Comparison of ENCODE assay signal across 1 cellular context in genomic region chr6:3892613-3893012, GRCh38.
TF ChIP-seq lines count a peak whose summit lies in the region.

No MANE protein-coding gene starts in this region.

TF ChIP-seq in H1, 55 proteins besides CTCF, POLR2A, EP300 and RAD21 (continued from another document):
- TF ChIP-seq RXRA (IDR thresholded peaks at IDR 0.05; ENCODE audit: insufficient read depth, low read depth, low read length): no peak
- TF ChIP-seq CTBP2 (IDR thresholded peaks at IDR 0.05; ENCODE audit: borderline replicate concordance, insufficient read depth, insufficient read length, low read length): no peak
- no peak for TF ChIP-seq USF2 (IDR thresholded peaks at IDR 0.05; ENCODE audit: low read length)
- no peak for TF ChIP-seq ZNF274 (IDR thresholded peaks at IDR 0.05; ENCODE audit: borderline replicate concordance, extremely low read depth, low read length)
- no peak for TF ChIP-seq SUZ12 (IDR thresholded peaks at IDR 0.05; ENCODE audit: low read length)
- TF ChIP-seq SP1 (IDR thresholded peaks at IDR 0.05; ENCODE audit: low read depth, low read length): no peak
- no peak for TF ChIP-seq BCL11A (IDR thresholded peaks at IDR 0.05; ENCODE audit: low read depth in 2 of 2, low read length in 2 of 2)
- TF ChIP-seq TAF7 (optimal IDR thresholded peaks at IDR 0.05; ENCODE audit: borderline replicate concordance, low read depth, low read length): no peak
- no peak for TF ChIP-seq POLR2AphosphoS5 (IDR thresholded peaks at IDR 0.05; ENCODE audit: low read depth, low read length)
